4 cellular contexts compared by ENCODE assay signal in the genomic region with DNA sequence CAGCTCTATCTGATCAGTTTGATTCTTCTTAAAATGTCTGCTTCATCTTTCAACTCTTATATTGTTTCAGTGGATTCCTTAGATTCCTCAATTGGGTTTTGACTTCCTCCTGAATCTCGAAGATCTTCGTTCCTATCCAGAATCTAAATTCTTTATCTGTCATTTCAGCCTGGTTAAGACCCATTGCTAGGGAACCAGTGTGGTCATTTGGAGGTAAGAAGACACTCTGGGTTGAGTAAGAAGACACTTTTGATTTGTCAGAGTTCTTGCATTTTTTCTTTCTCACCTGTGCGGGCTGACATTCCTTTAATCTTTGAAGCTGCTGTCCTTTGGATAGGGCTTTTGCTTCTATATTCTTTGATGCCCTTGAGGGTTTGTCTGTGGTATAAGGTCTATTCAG.
"Had no signal": no experiment of that assay in that cellular context is flagged by ENCODE, and none has a peak within 500 bp of the region (broad histone marks: within the 10 kb centered on the region; RNA-seq: fewer than 3 reads in every experiment).

No MANE protein-coding gene starts in this region.

- H3K4me3 ChIP-seq: K562 had no signal

- H3K27ac ChIP-seq: HL-60 had no signal

- DNase-seq: KBM-7, KG1 had no signal
